Comparison of ENCODE assay signal across 22 cellular contexts in the genomic region with DNA sequence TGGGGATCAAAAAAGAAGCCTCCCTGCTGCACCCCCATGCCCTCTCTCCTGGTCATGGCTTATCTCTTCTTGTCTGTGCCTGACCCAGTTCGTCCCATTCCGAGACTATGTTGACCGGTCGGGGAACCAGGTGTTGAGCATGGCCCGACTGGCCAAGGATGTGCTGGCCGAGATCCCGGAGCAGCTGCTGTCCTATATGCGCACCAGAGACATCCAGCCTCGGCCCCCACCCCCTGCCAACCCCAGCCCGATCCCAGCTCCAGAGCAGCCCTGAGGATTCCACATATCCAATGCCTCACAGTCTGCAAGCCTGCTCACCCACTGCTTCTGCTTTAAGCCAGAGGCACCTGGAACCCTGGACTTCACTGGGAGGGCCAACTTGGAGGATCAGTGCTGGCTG. TPM values are rescaled to one million over a fixed set of nuclear protein-coding genes. Genes with fewer than 3 reads are reported as not detected.
"Had no signal": no experiment of that assay in that cellular context is flagged by ENCODE, and none has a peak within 500 bp of the region (broad histone marks: within the 10 kb centered on the region; RNA-seq: fewer than 3 reads in every experiment).

No MANE protein-coding gene starts in this region.

- ATAC-seq: gastroesophageal sphincter; left lobe of liver; mucosa of descending colon; naive thymus-derived CD8-positive, alpha-beta T cell; stimulated activated naive CD8-positive, alpha-beta T cell treated with anti-CD3 and anti-CD28 coated beads, Interleukin-15, Interleukin-2, amounts not matched to agents 100 U/mL and 50 U/mL, for 24 hours had no signal

- H3K4me3 ChIP-seq: esophagus squamous epithelium, gastroesophageal sphincter, mucosa of descending colon, right atrium auricular region, suprapubic skin, thyroid gland, upper lobe of left lung, uterus had no signal

- DNase-seq: effector memory CD4-positive, alpha-beta T cell; esophagus squamous epithelium; foreskin fibroblast; glutamatergic neuron; islet precursor cell; mammary epithelial cell; mucosa of descending colon; naive thymus-derived CD8-positive, alpha-beta T cell; posterior cingulate gyrus; small intestine; stimulated activated CD4-positive, alpha-beta T cell treated with anti-CD3 and anti-CD28 coated beads, Interleukin-2, amount 100 ng/mL, for 48 hours; stimulated activated naive CD8-positive, alpha-beta T cell treated with anti-CD3 and anti-CD28 coated beads, Interleukin-15, Interleukin-2, amounts not matched to agents 100 U/mL and 50 U/mL, for 24 hours; thyroid gland; uterus had no signal

- H3K27me3 ChIP-seq: esophagus squamous epithelium, gastroesophageal sphincter, right atrium auricular region, suprapubic skin, thyroid gland, upper lobe of left lung, uterus had no signal

- H3K27ac ChIP-seq: right atrium auricular region, suprapubic skin, thyroid gland, upper lobe of left lung had no signal

- H3K9me3 ChIP-seq: esophagus squamous epithelium, gastroesophageal sphincter, mucosa of descending colon, right atrium auricular region, suprapubic skin, thyroid gland, upper lobe of left lung, uterus had no signal

- H3K36me3 ChIP-seq: suprapubic skin, uterus had no signal

- H3K27me3 Mint-ChIP-seq: naive thymus-derived CD8-positive, alpha-beta T cell had no signal

- H3K9me3 Mint-ChIP-seq: naive thymus-derived CD8-positive, alpha-beta T cell had no signal

- FAIRE-seq: small intestine had no signal

RNA-seq across cellular contexts. Expression of gene CPNE9, which starts 25.8 kb away (rescaled TPM):
- total RNA-seq: epithelial cell of proximal tubule, esophagus squamous epithelium, left lobe of liver, mammary epithelial cell, osteocyte, pulmonary artery endothelial cell, right atrium auricular region, thyroid gland, uterus had no signal
